In genomic region chr5:133460172-133460758, GRCh38 we compare ENCODE assay signal across 8 cellular contexts.
DNase-seq lines count a peak whose midpoint lies in the region; ATAC-seq and TF ChIP-seq lines count a peak whose summit lies in the region.

No MANE protein-coding gene starts in this region.

- peak; percentile 80 for TF ChIP-seq CTCF in fibroblast of villous mesenchyme (IDR thresholded peaks at IDR 0.05; ENCODE audit: insufficient read depth, low read depth, low read length)

- DNase-seq in AG20443 (ENCODE audit: low spot score), result peak; percentile 41
- peak; percentile 39 for DNase-seq in GM19238 (ENCODE audit: insufficient read length, low spot score)
- DNase-seq in UCSD-AML1 (lab: John Stamatoyannopoulos, UW; ENCODE audit: unreplicated experiment), result peak; percentile 24
- DNase-seq in fibroblast of villous mesenchyme (ENCODE audit: low read depth), result peak; percentile 31
- peak; percentile 11 to 28 for DNase-seq in stimulated activated CD8-positive, alpha-beta memory T cell treated with anti-CD3 and anti-CD28 coated beads, Interleukin-15, amount 100 ng/mL, for 48 hours (ENCODE audit: low read depth in 2 of 2)
- no peak for DNase-seq in LoVo (ENCODE audit: low spot score)
- DNase-seq in C1 segment of cervical spinal cord (lab: John Stamatoyannopoulos, UW), result no peak

- ATAC-seq in HG02642 (IDR thresholded peaks at IDR 0.05; ENCODE audit: poor library complexity, unreplicated experiment), result no peak

- H3K4me3 ChIP-seq in fibroblast of villous mesenchyme (ENCODE audit: low read depth, low read length), result no peak overlapping the region

Comparison
In these comparisons a context has a peak if more than half of its experiments do, and no peak if none do; other contexts are left out.
1. DNase-seq: peak in AG20443 (single experiment), GM19238 (single experiment), UCSD-AML1 (single experiment), fibroblast of villous mesenchyme (single experiment) and stimulated activated CD8-positive, alpha-beta memory T cell treated with anti-CD3 and anti-CD28 coated beads, Interleukin-15, amount 100 ng/mL, for 48 hours (2 of 2); none in LoVo (single experiment) and C1 segment of cervical spinal cord (0 of 14).